In genomic region chr17:10705727-10706126, GRCh38 we compare ENCODE assay signal across 13 cellular contexts.
"Had no signal": no experiment of that assay in that cellular context is flagged by ENCODE, and none has a peak within 500 bp of the region (broad histone marks: within the 10 kb centered on the region; RNA-seq: fewer than 3 reads in every experiment).

No MANE protein-coding gene starts in this region.

- H3K27me3 ChIP-seq: gastroesophageal sphincter, ovary, right lobe of liver, SJCRH30 had no signal

- H3K27ac ChIP-seq: gastroesophageal sphincter, ovary, right lobe of liver, SJCRH30 had no signal

- H3K9me3 ChIP-seq: gastroesophageal sphincter, ovary, right lobe of liver, SJCRH30 had no signal

- H3K9me3 Mint-ChIP-seq: T-helper 2 cell treated with Interferon-gamma antibody and Interleukin-4, amounts not matched to agents 5 μg/mL and 100 μg/mL, for 36 hours; type B pancreatic cell had no signal

- H3K27ac Mint-ChIP-seq: T-helper 2 cell treated with Interferon-gamma antibody and Interleukin-4, amounts not matched to agents 5 μg/mL and 100 μg/mL, for 36 hours; type B pancreatic cell had no signal

- ATAC-seq: activated CD4-positive, CD25-positive, alpha-beta regulatory T cell treated with anti-CD3 and anti-CD28 coated beads, Interleukin-2, amount 50 U/mL, for 24 hours; gastroesophageal sphincter; left colon; right lobe of liver; stimulated activated naive CD8-positive, alpha-beta T cell treated with anti-CD3 and anti-CD28 coated beads, Interleukin-15, Interleukin-2, amounts not matched to agents 100 U/mL and 50 U/mL, for 24 hours had no signal

- H3K36me3 ChIP-seq: ovary, SJCRH30 had no signal

- H3K4me3 Mint-ChIP-seq: T-helper 2 cell treated with Interferon-gamma antibody and Interleukin-4, amounts not matched to agents 5 μg/mL and 100 μg/mL, for 36 hours; type B pancreatic cell had no signal

- H3K4me3 ChIP-seq: gastroesophageal sphincter, ovary, right lobe of liver, SJCRH30, smooth muscle cell had no signal

- H3K4me1 ChIP-seq: right lobe of liver had no signal

- DNase-seq: erythroblast; left colon; ovary; right lobe of liver; SJCRH30; stimulated activated CD4-positive, alpha-beta T cell treated with anti-CD3 and anti-CD28 coated beads, Interleukin-4, amount 100 ng/mL, for 4 hours; stimulated activated CD8-positive, alpha-beta memory T cell treated with anti-CD3 and anti-CD28 coated beads, Interleukin-4, amount 100 ng/mL, for 48 hours; stimulated activated naive CD8-positive, alpha-beta T cell treated with anti-CD3 and anti-CD28 coated beads, Interleukin-15, Interleukin-2, amounts not matched to agents 100 U/mL and 50 U/mL, for 24 hours had no signal

- H3K27me3 Mint-ChIP-seq: type B pancreatic cell had no signal
